Comparison of ENCODE assay signal across 28 cellular contexts in genomic region chr5:38889424-38889823, GRCh38. TPM values are rescaled to one million over a fixed set of nuclear protein-coding genes. Genes with fewer than 3 reads are reported as not detected.
DNase-seq lines count a peak whose midpoint lies in the region; ATAC-seq, FAIRE-seq and TF ChIP-seq lines count a peak whose summit lies in the region.
"Had no signal": no experiment of that assay in that cellular context is flagged by ENCODE, and none has a peak within 500 bp of the region (broad histone marks: within the 10 kb centered on the region; RNA-seq: fewer than 3 reads in every experiment).

No MANE protein-coding gene starts in this region.

- no peak overlapping the region for H3K4me3 Mint-ChIP-seq in activated CD4-positive, alpha-beta memory T cell treated with anti-CD3 and anti-CD28 coated beads for 36 hours
- H3K4me3 Mint-ChIP-seq: CD4-positive, alpha-beta memory T cell; CD4-positive, CD25-positive, alpha-beta regulatory T cell; CD8-positive, alpha-beta memory T cell had no signal

- intact Hi-C loops in kidney (cut with DNase I), result no loop called here
- intact Hi-C loops in activated CD4-positive, alpha-beta memory T cell treated with anti-CD3 and anti-CD28 coated beads for 36 hours (cut with micrococcal nuclease), result no loop called here

- FAIRE-seq in A204.1 (lab: Jason Lieb, UNC) (peak; percentile 46), colon (lab: Jason Lieb, UNC) (peak; percentile 71), kidney (lab: Jason Lieb, UNC) (peak; percentile 13)
- FAIRE-seq: GM12878, GM12892, GM18507, GM19239 had no signal

- H3K4me1 Mint-ChIP-seq in activated CD4-positive, alpha-beta memory T cell treated with anti-CD3 and anti-CD28 coated beads for 36 hours (ENCODE audit: low read depth), result no peaks in the 10 kb centered on the region
- H3K4me1 Mint-ChIP-seq: CD14-positive monocyte; CD4-positive, alpha-beta memory T cell; CD4-positive, CD25-positive, alpha-beta regulatory T cell; CD8-positive, alpha-beta memory T cell had no signal

- H3K27ac Mint-ChIP-seq in activated CD4-positive, alpha-beta memory T cell treated with anti-CD3 and anti-CD28 coated beads for 36 hours, result no peak overlapping the region
- H3K27ac Mint-ChIP-seq: CD14-positive monocyte; CD4-positive, alpha-beta memory T cell; CD4-positive, CD25-positive, alpha-beta regulatory T cell; CD8-positive, alpha-beta memory T cell had no signal

- ATAC-seq in GM18861 (IDR thresholded peaks at IDR 0.05; ENCODE audit: unreplicated experiment) (no peak), HG03045 (IDR thresholded peaks at IDR 0.05; ENCODE audit: unreplicated experiment) (no peak)
- ATAC-seq: GM12878 had no signal

- no peak for TF ChIP-seq CTCF in kidney (IDR thresholded peaks at IDR 0.05; ENCODE audit: borderline replicate concordance, extremely low read depth, insufficient read depth)

- no peaks in the 10 kb centered on the region for H3K4me1 ChIP-seq in kidney (ENCODE audit: control insufficient read depth in 1 of 2, insufficient read depth in 1 of 2, low read depth in 1 of 2, low read length in 2 of 2)
- H3K4me1 ChIP-seq: BE2C had no signal

- no peak for DNase-seq in kidney
- DNase-seq in activated CD4-positive, alpha-beta memory T cell treated with anti-CD3 and anti-CD28 coated beads for 36 hours, result no peak
- DNase-seq: ACHN; BE2C; C1 segment of cervical spinal cord; CD4-positive, alpha-beta memory T cell; CD4-positive, CD25-positive, alpha-beta regulatory T cell; CD8-positive, alpha-beta memory T cell; COR-L47; DMS 273 treated with DMSO at 0.1 percent for 48 hours; DMS153; DMS53; DMS79; DND-41; EL; GDM1 had no signal

- peaks cover 0 to 17% of the 10 kb centered on the region in 2 donors for H3K36me3 ChIP-seq in kidney (ENCODE audit: control insufficient read depth in 1 of 2, insufficient read depth in 2 of 2, low read length in 2 of 2)
- H3K36me3 ChIP-seq: BE2C, BLaER1 had no signal

- POLR2A ChIA-PET in activated CD4-positive, alpha-beta memory T cell treated with anti-CD3 and anti-CD28 coated beads for 36 hours (lab: Charles Lee), result no interaction called here

- no peak overlapping the region for H3K9ac ChIP-seq in kidney (ENCODE audit: low read length in 2 of 2)
- H3K9ac ChIP-seq: BLaER1 had no signal

- CTCF ChIA-PET in activated CD4-positive, alpha-beta memory T cell treated with anti-CD3 and anti-CD28 coated beads for 36 hours (lab: Charles Lee), result no interaction called here

- H3K9me3 ChIP-seq in kidney (ENCODE audit: control insufficient read depth in 1 of 2, low read length in 2 of 2), result no peaks in the 10 kb centered on the region
- H3K9me3 ChIP-seq: BE2C, BLaER1 had no signal

- H3K4me3 ChIP-seq in kidney (ENCODE audit: low read length in 2 of 2), result no peak overlapping the region
- H3K4me3 ChIP-seq: BLaER1, GM12878 had no signal

- H3K9me3 Mint-ChIP-seq in activated CD4-positive, alpha-beta memory T cell treated with anti-CD3 and anti-CD28 coated beads for 36 hours, result peaks cover 11% of the 10 kb centered on the region

- no peaks in the 10 kb centered on the region for H3K36me3 Mint-ChIP-seq in activated CD4-positive, alpha-beta memory T cell treated with anti-CD3 and anti-CD28 coated beads for 36 hours
- H3K36me3 Mint-ChIP-seq: CD14-positive monocyte; CD4-positive, alpha-beta memory T cell; CD4-positive, CD25-positive, alpha-beta regulatory T cell; CD8-positive, alpha-beta memory T cell had no signal

- no peak overlapping the region for H3K27ac ChIP-seq in kidney (ENCODE audit: low read depth in 2 of 2, low read length in 2 of 2)
- H3K27ac ChIP-seq: 22Rv1, BLaER1 had no signal

- H3K27me3 Mint-ChIP-seq in activated CD4-positive, alpha-beta memory T cell treated with anti-CD3 and anti-CD28 coated beads for 36 hours, result peaks cover 33% of the 10 kb centered on the region

RNA-seq across cellular contexts. Expression of gene OSMR, which starts 43.6 kb away (rescaled TPM):
- 118 TPM for total RNA-seq in kidney
- 12.9 TPM for polyA plus RNA-seq in kidney (ENCODE audit: insufficient read depth, low read depth, low replicate concordance)
- total RNA-seq in activated CD4-positive, alpha-beta memory T cell treated with anti-CD3 and anti-CD28 coated beads for 36 hours, result under 1 TPM in 1 of 2 experiments, not detected in 1; 0.10 TPM
- total RNA-seq: CD4-positive, alpha-beta memory T cell; CD4-positive, CD25-positive, alpha-beta regulatory T cell; CD8-positive, alpha-beta memory T cell; G401 had no signal
- polyA plus RNA-seq: CD14-positive monocyte; CD8-positive, alpha-beta memory T cell had no signal

Comparison
In these comparisons a context has a peak if more than half of its experiments do, and no peak if none do; other contexts are left out.
1. RNA of gene OSMR, which starts 43.6 kb away (total RNA-seq): 118 TPM in kidney (single experiment); 0.10 TPM in activated CD4-positive, alpha-beta memory T cell treated with anti-CD3 and anti-CD28 coated beads for 36 hours; every median in the first group is over 100 times any median in the second.